In the genomic region with DNA sequence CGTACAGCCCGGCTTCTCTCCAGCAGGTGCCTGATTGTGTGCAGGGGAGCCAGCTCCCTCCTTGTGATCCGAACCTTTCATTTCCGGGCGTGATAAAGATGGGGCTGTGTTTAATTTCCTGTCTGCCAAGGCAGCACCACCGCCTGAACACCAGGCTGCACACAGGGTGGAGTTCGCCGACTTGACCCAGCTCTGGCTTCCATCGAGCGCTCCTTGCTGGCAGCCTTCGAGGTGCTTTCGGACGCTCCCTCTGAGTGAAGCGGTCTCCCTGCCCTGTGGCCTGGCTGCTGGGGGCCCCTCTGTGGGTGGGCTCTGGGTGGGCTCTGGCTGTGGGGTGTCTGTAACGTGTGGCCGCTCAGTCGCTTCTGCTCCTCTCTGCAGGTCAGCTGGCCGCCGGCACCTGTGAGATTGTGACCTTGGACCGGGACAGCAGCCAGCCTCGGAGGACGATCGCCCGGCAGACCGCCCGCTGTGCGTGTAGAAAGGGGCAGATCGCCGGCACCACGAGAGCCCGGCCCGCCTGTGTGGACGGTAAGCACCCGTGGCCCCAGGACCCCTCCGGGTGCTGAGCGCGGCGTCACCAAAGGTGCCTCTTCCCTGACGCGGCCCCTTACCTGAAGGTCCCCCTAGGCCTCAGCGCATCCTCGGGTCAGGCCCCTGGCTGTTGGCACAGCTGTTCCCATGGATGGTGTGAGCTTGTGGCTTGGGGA, we compare ENCODE assay signal across 31 cellular contexts.
"Had no signal": no experiment of that assay in that cellular context is flagged by ENCODE, and none has a peak within 500 bp of the region (broad histone marks: within the 10 kb centered on the region; RNA-seq: fewer than 3 reads in every experiment).

No MANE protein-coding gene starts in this region.

- DNase-seq: activated B cell treated with CpG ODN at 0.5 μM for 24 hours; activated CD4-positive, alpha-beta memory T cell treated with anti-CD3 and anti-CD28 coated beads for 36 hours; activated CD4-positive, alpha-beta T cell treated with anti-CD3 and anti-CD28 coated beads for 4 hours; activated CD4-positive, alpha-beta T cell treated with anti-CD3 and anti-CD28 coated beads, Interleukin-2, amount 10 ng/mL, durations not matched to agents 24 days and 14 days; activated CD4-positive, alpha-beta T cell treated with anti-CD3 and anti-CD28 coated beads, Interleukin-2, amount 50 U/mL, for 1 hour; activated CD4-positive, alpha-beta T cell treated with anti-CD3 and anti-CD28 coated beads, Interleukin-2, amount 50 U/mL, for 4 hours; activated CD4-positive, CD25-positive, alpha-beta regulatory T cell treated with anti-CD3 and anti-CD28 coated beads, Interleukin-2, amount 50 U/mL, for 72 hours; activated CD8-positive, alpha-beta memory T cell treated with anti-CD3 and anti-CD28 coated beads, Interleukin-2, amount 50 U/mL, for 4 hours; activated CD8-positive, alpha-beta T cell treated with anti-CD3 and anti-CD28 coated beads for 36 hours; activated effector memory CD4-positive, alpha-beta T cell treated with anti-CD3 and anti-CD28 coated beads, Interleukin-2, amount 50 U/mL, for 16 hours; activated gamma-delta T cell treated with Interleukin-2 at 50 U/mL for 16 hours; activated naive CD4-positive, alpha-beta T cell; activated naive CD4-positive, alpha-beta T cell treated with anti-CD3 and anti-CD28 coated beads for 36 hours; activated naive CD4-positive, alpha-beta T cell treated with anti-CD3 and anti-CD28 coated beads, Interleukin-2, amount 50 U/mL, for 16 hours; activated naive CD8-positive, alpha-beta T cell treated with anti-CD3 and anti-CD28 coated beads for 36 hours; activated T-cell treated with anti-CD3 and anti-CD28 coated beads for 4 hours; activated T-cell treated with anti-CD3 and anti-CD28 coated beads, Interleukin-2, amount 50 U/mL, for 1 hour; activated T-cell treated with anti-CD3 and anti-CD28 coated beads, Interleukin-2, amount 50 U/mL, for 48 hours; adrenal gland; amniotic stem cell; aorta; body of pancreas; brain microvascular endothelial cell; caudate nucleus; cerebellar nuclear complex; T-helper 1 cell; T-helper 2 cell; T-helper 9 cell had no signal

- H3K27ac ChIP-seq: adrenal gland, body of pancreas, brain microvascular endothelial cell, breast epithelium, VCaP had no signal

- H3K36me3 ChIP-seq: adrenal gland, brain microvascular endothelial cell, breast epithelium had no signal

- H3K27me3 ChIP-seq: adrenal gland, body of pancreas, brain microvascular endothelial cell, breast epithelium had no signal

- H3K4me3 ChIP-seq: adrenal gland, body of pancreas, breast epithelium had no signal

- H3K9me3 ChIP-seq: adrenal gland, body of pancreas, breast epithelium had no signal

- H3K4me1 ChIP-seq: adrenal gland, body of pancreas, breast epithelium had no signal

- ATAC-seq: activated CD8-positive, alpha-beta T cell treated with anti-CD3 and anti-CD28 coated beads for 36 hours; activated naive CD4-positive, alpha-beta T cell treated with anti-CD3 and anti-CD28 coated beads, Interleukin-2, amount 50 U/mL, for 72 hours; body of pancreas had no signal
